In the genomic region with DNA sequence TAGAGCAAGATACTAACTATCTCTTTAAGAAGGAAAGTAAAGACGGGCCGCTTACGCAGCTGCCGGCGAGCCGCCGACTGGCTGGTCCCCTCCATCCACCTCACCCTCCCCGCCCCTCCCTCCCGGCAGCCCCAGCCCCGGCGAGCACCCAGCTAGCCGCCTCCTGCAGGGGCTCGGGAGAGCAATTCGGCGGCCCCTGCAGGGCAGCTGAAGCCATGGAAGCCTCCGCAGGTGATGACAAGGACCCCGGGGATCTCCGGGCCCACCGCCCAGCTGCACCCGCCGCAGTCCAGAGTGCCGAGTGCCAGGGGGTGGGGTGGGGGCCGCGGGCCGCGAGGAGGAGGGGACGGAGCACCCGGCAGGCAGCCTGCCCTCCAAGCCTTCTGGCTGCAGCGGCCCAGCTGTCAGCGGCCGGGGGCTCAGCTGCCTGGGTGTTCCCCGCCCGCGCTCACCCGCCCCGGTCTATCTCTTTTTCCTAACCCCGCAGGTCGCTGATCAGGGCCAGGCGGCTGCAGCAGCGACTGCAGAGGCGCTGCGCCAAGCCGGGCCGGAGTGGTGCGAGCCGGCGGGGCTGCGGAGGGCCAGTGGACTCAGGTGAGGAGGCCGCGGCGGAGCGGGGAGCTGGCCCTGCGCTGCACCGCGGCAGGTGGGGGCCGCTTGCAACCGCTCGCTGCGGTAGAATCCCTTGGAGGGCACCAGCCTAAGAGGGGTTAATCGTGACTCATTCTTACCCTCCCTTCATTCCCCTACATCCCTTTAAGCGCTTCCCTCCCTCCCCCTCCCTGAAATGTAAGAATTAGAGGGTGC, we compare ENCODE assay signal across 8 cellular contexts. TPM values are rescaled to one million over a fixed set of nuclear protein-coding genes. Genes with fewer than 3 reads are reported as not detected.
DNase-seq lines count a peak whose midpoint lies in the region; ATAC-seq, FAIRE-seq and TF ChIP-seq lines count a peak whose summit lies in the region.

A gene with protein sequence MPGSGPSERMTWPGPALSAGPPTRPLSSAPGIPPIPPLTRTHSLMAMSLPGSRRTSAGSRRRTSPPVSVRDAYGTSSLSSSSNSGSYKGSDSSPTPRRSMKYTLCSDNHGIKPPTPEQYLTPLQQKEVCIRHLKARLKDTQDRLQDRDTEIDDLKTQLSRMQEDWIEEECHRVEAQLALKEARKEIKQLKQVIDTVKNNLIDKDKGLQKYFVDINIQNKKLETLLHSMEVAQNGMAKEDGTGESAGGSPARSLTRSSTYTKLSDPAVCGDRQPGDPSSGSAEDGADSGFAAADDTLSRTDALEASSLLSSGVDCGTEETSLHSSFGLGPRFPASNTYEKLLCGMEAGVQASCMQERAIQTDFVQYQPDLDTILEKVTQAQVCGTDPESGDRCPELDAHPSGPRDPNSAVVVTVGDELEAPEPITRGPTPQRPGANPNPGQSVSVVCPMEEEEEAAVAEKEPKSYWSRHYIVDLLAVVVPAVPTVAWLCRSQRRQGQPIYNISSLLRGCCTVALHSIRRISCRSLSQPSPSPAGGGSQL (plus strand): TSS at position 128 of the 807 bp plus-strand sequence. CDS start 29,946 bp downstream, outside the sequence.

- ATAC-seq in CD4-positive, alpha-beta T cell (ENCODE audit: poor library complexity), result peak; percentile 80
- peak; percentile 89 for ATAC-seq in activated CD8-positive, alpha-beta T cell treated with anti-CD3 and anti-CD28 coated beads for 36 hours
- ATAC-seq in right lobe of liver (peak; percentile 79 to 89 (median 82)), HG03196 (IDR thresholded peaks at IDR 0.05; ENCODE audit: unreplicated experiment) (no peak)

- intact Hi-C loops in CD4-positive, alpha-beta T cell (cut with DNase I, micrococcal nuclease), result loop anchor here (1.0 to 10.0 kb wide), 6 partner anchors 18 to 144 kb away; a partner anchor contains a TSS
- intact Hi-C loops in activated CD8-positive, alpha-beta T cell treated with anti-CD3 and anti-CD28 coated beads for 36 hours (cut with micrococcal nuclease), result no loop called here
- intact Hi-C loops in right lobe of liver (cut with DNase I), result no loop called here

- FAIRE-seq in H54 (lab: Jason Lieb, UNC), result no peak

- POLR2A ChIA-PET in CD4-positive, alpha-beta T cell (lab: Charles Lee), result interaction anchor here (0.7 to 2.7 kb wide), 12 partner anchors 9 to 201 kb away, joined by 3 to 13 read pairs (median 3); a partner anchor contains a TSS
- POLR2A ChIA-PET in activated CD8-positive, alpha-beta T cell treated with anti-CD3 and anti-CD28 coated beads for 36 hours (lab: Charles Lee), result interaction anchor here (0.6 to 3.1 kb wide), 8 partner anchors 8 to 200 kb away, joined by 3 to 15 read pairs (median 4); a partner anchor contains a TSS

- peaks cover 5% of the 10 kb centered on the region for H3K36me3 Mint-ChIP-seq in CD4-positive, alpha-beta T cell (ENCODE audit: low read depth)
- peaks cover 7% of the 10 kb centered on the region for H3K36me3 Mint-ChIP-seq in activated CD8-positive, alpha-beta T cell treated with anti-CD3 and anti-CD28 coated beads for 36 hours (ENCODE audit: low read depth)

- peaks cover 0 to 5% (median 0%) of the 10 kb centered on the region in 4 donors for H3K4me1 ChIP-seq in right lobe of liver

- DNase-seq in CD4-positive, alpha-beta T cell, result peak; percentile 61 to 77 (median 68)
- DNase-seq in H54 (ENCODE audit: insufficient read length, low spot score) (peak; percentile 72), NCI-H345 (lab: John Stamatoyannopoulos, UW) (peak; percentile 60), ecto neural progenitor cell (ENCODE audit: low spot score) (peak; percentile 77), right lobe of liver (peak in 2 of 3 donors; percentile 52 to 61)
- peak; percentile 86 for DNase-seq in activated CD8-positive, alpha-beta T cell treated with anti-CD3 and anti-CD28 coated beads for 36 hours
- DNase-seq in stimulated activated CD4-positive, alpha-beta T cell treated with anti-CD3 and anti-CD28 coated beads, Interleukin-4, amount 100 ng/mL, for 1 hour, result peak; percentile 74

- H3K27ac ChIP-seq in CD4-positive, alpha-beta T cell (ENCODE audit: low read depth, low read length), result peak within 1 kb of the TSS; percentile 72
- H3K27ac ChIP-seq in right lobe of liver, result no peak within 1 kb of the TSS

- TF ChIP-seq POLR2A in H54 (IDR thresholded peaks at IDR 0.05; ENCODE audit: low read depth, low read length) (no peak), right lobe of liver (IDR thresholded peaks at IDR 0.05) (no peak)

- H3K27ac Mint-ChIP-seq in CD4-positive, alpha-beta T cell, result peak within 1 kb of the TSS; percentile 90
- H3K27ac Mint-ChIP-seq in activated CD8-positive, alpha-beta T cell treated with anti-CD3 and anti-CD28 coated beads for 36 hours, result peak within 1 kb of the TSS; percentile 88

- H3K9me3 ChIP-seq in CD4-positive, alpha-beta T cell (ENCODE audit: control insufficient read depth, low read length), result no peaks in the 10 kb centered on the region
- H3K9me3 ChIP-seq in right lobe of liver, result no peaks in the 10 kb centered on the region

- TF ChIP-seq CTCF in CD4-positive, alpha-beta T cell (IDR thresholded peaks at IDR 0.05), result no peak
- TF ChIP-seq CTCF in activated CD8-positive, alpha-beta T cell treated with anti-CD3 and anti-CD28 coated beads for 36 hours (IDR thresholded peaks at IDR 0.05), result no peak
- TF ChIP-seq CTCF in right lobe of liver (IDR thresholded peaks at IDR 0.05), result no peak

- H3K4me3 Mint-ChIP-seq in CD4-positive, alpha-beta T cell, result peak within 1 kb of the TSS; percentile 90
- peak within 1 kb of the TSS; percentile 79 for H3K4me3 Mint-ChIP-seq in activated CD8-positive, alpha-beta T cell treated with anti-CD3 and anti-CD28 coated beads for 36 hours

- H3K36me3 ChIP-seq in right lobe of liver, result no peaks in the 10 kb centered on the region

- no peaks in the 10 kb centered on the region for H3K9me3 Mint-ChIP-seq in CD4-positive, alpha-beta T cell
- H3K9me3 Mint-ChIP-seq in activated CD8-positive, alpha-beta T cell treated with anti-CD3 and anti-CD28 coated beads for 36 hours, result peaks cover 12% of the 10 kb centered on the region

- H3K4me3 ChIP-seq in right lobe of liver, result peak within 1 kb of the TSS; percentile 43 to 55 (median 51)

- no peaks in the 10 kb centered on the region for H3K27me3 ChIP-seq in CD4-positive, alpha-beta T cell (ENCODE audit: control insufficient read depth, insufficient read depth, low read length)
- H3K27me3 ChIP-seq in right lobe of liver, result no peaks in the 10 kb centered on the region

- H3K4me1 Mint-ChIP-seq in CD4-positive, alpha-beta T cell (ENCODE audit: low read depth), result peaks cover 77% of the 10 kb centered on the region
- peaks cover 42% of the 10 kb centered on the region for H3K4me1 Mint-ChIP-seq in activated CD8-positive, alpha-beta T cell treated with anti-CD3 and anti-CD28 coated beads for 36 hours (ENCODE audit: low read depth)

- 2% methylated on average over 14 of the region's 61 CpGs for WGBS in right lobe of liver (ENCODE audit: insufficient coverage, low coverage, low lambda C conversion rate, missing lambda C conversion rate)

- CTCF ChIA-PET in CD4-positive, alpha-beta T cell (lab: Charles Lee), result interaction anchor here (0.8 to 1.6 kb wide), 3 partner anchors 28 to 201 kb away, joined by 3 to 4 read pairs (median 3); a partner anchor contains a TSS
- CTCF ChIA-PET in activated CD8-positive, alpha-beta T cell treated with anti-CD3 and anti-CD28 coated beads for 36 hours (lab: Charles Lee), result interaction anchor here (1.0 to 2.6 kb wide), 7 partner anchors 10 to 53 kb away, joined by 3 to 9 read pairs (median 5); no protein-coding TSS in a partner anchor

- no peaks in the 10 kb centered on the region for H3K27me3 Mint-ChIP-seq in CD4-positive, alpha-beta T cell
- H3K27me3 Mint-ChIP-seq in activated CD8-positive, alpha-beta T cell treated with anti-CD3 and anti-CD28 coated beads for 36 hours, result no peaks in the 10 kb centered on the region

RNA-seq across cellular contexts. Expression of the gene that starts here (rescaled TPM):
- 10 to 100 TPM; 12.8 to 13.0 TPM for total RNA-seq in CD4-positive, alpha-beta T cell
- total RNA-seq in activated CD8-positive, alpha-beta T cell treated with anti-CD3 and anti-CD28 coated beads for 36 hours, result 1 to 10 TPM; 3.7 to 4.1 TPM
- total RNA-seq in right lobe of liver, result under 1 TPM; 0.11 to 0.61 (median 0.12) TPM

Comparison
In these comparisons a context has a peak if more than half of its experiments do, and no peak if none do; other contexts are left out.
1. Peak in DNase-seq, ATAC-seq and H3K4me3 ChIP-seq in right lobe of liver; RNA of the gene not detected or under 1 TPM.
2. intact Hi-C loops: an anchor here in CD4-positive, alpha-beta T cell (1.0 to 10.0 kb wide); none called in activated CD8-positive, alpha-beta T cell treated with anti-CD3 and anti-CD28 coated beads for 36 hours and right lobe of liver.